8 cellular contexts compared by ENCODE assay signal in the genomic region with DNA sequence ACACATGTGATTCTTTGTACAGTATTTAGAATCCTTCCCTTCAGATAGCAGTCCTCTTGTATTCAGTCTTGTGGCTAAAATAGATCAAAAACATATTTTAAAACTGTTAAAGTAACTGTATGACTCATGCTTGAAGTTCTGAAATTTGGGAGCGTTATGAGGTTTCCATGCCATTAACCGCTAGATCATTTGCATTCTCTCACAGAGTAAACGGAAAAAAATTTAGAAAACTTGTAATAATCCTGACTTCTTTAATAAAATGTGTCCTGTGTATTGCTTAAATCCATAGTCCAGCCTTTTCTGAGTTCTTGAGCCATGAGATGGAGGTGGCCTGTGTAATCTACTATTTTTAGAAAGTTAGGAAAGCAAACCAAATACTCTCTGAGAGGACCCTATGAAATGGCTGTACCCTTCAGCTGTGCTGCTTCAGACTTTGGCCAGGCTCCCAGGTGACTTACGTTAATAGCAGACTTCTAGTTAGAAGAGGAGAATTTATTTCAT. TPM values are rescaled to one million over a fixed set of nuclear protein-coding genes. Genes with fewer than 3 reads are reported as not detected.
A peak's percentile ranks its signal among the peaks of the same experiment; 100 is the strongest.
DNase-seq lines count a peak whose midpoint lies in the region; ATAC-seq and TF ChIP-seq lines count a peak whose summit lies in the region.

No MANE protein-coding gene starts in this region.

- no peaks in the 10 kb centered on the region for H3K9me3 ChIP-seq in gastroesophageal sphincter

- ATAC-seq in GM19035 (IDR thresholded peaks at IDR 0.05; ENCODE audit: unreplicated experiment) (peak; percentile 76), HG03108 (IDR thresholded peaks at IDR 0.05; ENCODE audit: unreplicated experiment) (peak; percentile 57), SK-N-SH treated with all-trans-retinoic acid at 6 μM for 48 hours (peak; percentile 63), gastroesophageal sphincter (peak; percentile 74), HG02970 (IDR thresholded peaks at IDR 0.05; ENCODE audit: low FRiP score, unreplicated experiment) (no peak)

- H3K4me1 ChIP-seq in gastroesophageal sphincter = peaks cover 31 to 94% (median 32%) of the 10 kb centered on the region in 3 donors

- peak overlapping the region; percentile 73 to 89 (median 84) for H3K27ac ChIP-seq in gastroesophageal sphincter
- peak overlapping the region in 12 of 21 experiments; percentile 7 to 71 (median 42) for H3K27ac ChIP-seq in skin epidermis

- DNase-seq in AG08395 (ENCODE audit: low spot score) (peak; percentile 58), NCI-H2029 treated with DMSO at 0.1 percent for 48 hours (lab: John Stamatoyannopoulos, UW) (no peak)

- TF ChIP-seq EP300 in gastroesophageal sphincter (IDR thresholded peaks at IDR 0.05) = no peak

- no peak for TF ChIP-seq CTCF in gastroesophageal sphincter (IDR thresholded peaks at IDR 0.05)

- no peaks in the 10 kb centered on the region for H3K27me3 ChIP-seq in gastroesophageal sphincter

- H3K4me3 ChIP-seq in gastroesophageal sphincter (peak overlapping the region; percentile 49 to 73), skin epidermis (no peak overlapping the region)

- 4 to 6% methylated on average over 4 of the region's 4 CpGs for WGBS in gastroesophageal sphincter (ENCODE audit: low coverage in 1 of 2), 2 donors

- no peak for TF ChIP-seq POLR2A in gastroesophageal sphincter (IDR thresholded peaks at IDR 0.05)

- H3K36me3 ChIP-seq in gastroesophageal sphincter = peaks cover 0 to 6% of the 10 kb centered on the region in 2 donors

TF ChIP-seq in SK-N-SH treated with all-trans-retinoic acid at 6 μM for 48 hours, 23 proteins besides CTCF, POLR2A, EP300 and RAD21:
- TF ChIP-seq ESRRG (CRISPR knock-in tag; IDR thresholded peaks at IDR 0.05) (no peak), ISL1 (CRISPR knock-in tag; IDR thresholded peaks at IDR 0.05) (0 out of 2 replicates have a peak, but pooled peaks have one; percentile 46)
- TF ChIP-seq, protein P1, sequence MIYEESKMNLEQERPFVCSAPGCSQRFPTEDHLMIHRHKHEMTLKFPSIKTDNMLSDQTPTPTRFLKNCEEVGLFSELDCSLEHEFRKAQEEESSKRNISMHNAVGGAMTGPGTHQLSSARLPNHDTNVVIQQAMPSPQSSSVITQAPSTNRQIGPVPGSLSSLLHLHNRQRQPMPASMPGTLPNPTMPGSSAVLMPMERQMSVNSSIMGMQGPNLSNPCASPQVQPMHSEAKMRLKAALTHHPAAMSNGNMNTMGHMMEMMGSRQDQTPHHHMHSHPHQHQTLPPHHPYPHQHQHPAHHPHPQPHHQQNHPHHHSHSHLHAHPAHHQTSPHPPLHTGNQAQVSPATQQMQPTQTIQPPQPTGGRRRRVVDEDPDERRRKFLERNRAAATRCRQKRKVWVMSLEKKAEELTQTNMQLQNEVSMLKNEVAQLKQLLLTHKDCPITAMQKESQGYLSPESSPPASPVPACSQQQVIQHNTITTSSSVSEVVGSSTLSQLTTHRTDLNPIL (CRISPR knock-in tag; IDR thresholded peaks at IDR 0.05; ENCODE audit: low read depth) = 0 out of 2 replicates have a peak, but pooled peaks have one; percentile 14

RNA-seq across cellular contexts. Expression of gene MBNL1, which starts 33.8 kb away (rescaled TPM):
- total RNA-seq in gastroesophageal sphincter = 100 to 1,000 TPM; 623 to 745 (median 684) TPM

Comparison
In these comparisons a context has a peak if more than half of its experiments do, and no peak if none do; other contexts are left out.
1. H3K4me3 ChIP-seq: peak in gastroesophageal sphincter (2 of 2); none in skin epidermis (0 of 7).